Comparison of ENCODE assay signal across 15 cellular contexts in genomic region chr1:29344336-29344735, GRCh38.
"Had no signal": no experiment of that assay in that cellular context is flagged by ENCODE, and none has a peak within 500 bp of the region (broad histone marks: within the 10 kb centered on the region; RNA-seq: fewer than 3 reads in every experiment).

No MANE protein-coding gene starts in this region.

- FAIRE-seq: islet of Langerhans had no signal

- H3K4me1 ChIP-seq: gastroesophageal sphincter, thyroid gland, uterus had no signal

- H3K9me3 ChIP-seq: gastroesophageal sphincter, ovary, thyroid gland, uterus had no signal

- DNase-seq: activated CD4-positive, alpha-beta T cell treated with anti-CD3 and anti-CD28 coated beads, Interleukin-2, amount 50 U/mL, for 1 hour; activated naive CD4-positive, alpha-beta T cell; activated naive CD8-positive, alpha-beta T cell treated with anti-CD3 and anti-CD28 coated beads, Interleukin-2, amount 10 ng/mL, durations not matched to agents 7 days and 5 days; left colon; midbrain; ovary; stimulated activated CD4-positive, alpha-beta T cell treated with anti-CD3 and anti-CD28 coated beads, Interleukin-2, amount 100 ng/mL, for 48 hours; stimulated activated naive B cell treated with anti-CD40 and anti-IgM and Interleukin-4, amounts not matched to agents 10 μg/mL and 1 μg/mL and 100 μg/mL, for 72 hours; thyroid gland; uterus had no signal

- H3K36me3 ChIP-seq: gastroesophageal sphincter, ovary, thyroid gland, uterus had no signal

- H3K4me3 ChIP-seq: gastroesophageal sphincter, lung, ovary, thyroid gland, uterus had no signal

- ATAC-seq: activated CD4-positive, CD25-positive, alpha-beta regulatory T cell treated with anti-CD3 and anti-CD28 coated beads, Interleukin-2, amount 50 U/mL, for 24 hours; gastroesophageal sphincter; left colon; sciatic nerve; stimulated activated naive B cell treated with anti-CD40 and anti-IgM and Interleukin-4, amounts not matched to agents 10 μg/mL and 1 μg/mL and 100 μg/mL, for 72 hours had no signal

- H3K27ac ChIP-seq: gastroesophageal sphincter, ovary, thyroid gland, uterus had no signal

- H3K27me3 ChIP-seq: ovary, thyroid gland, uterus had no signal
